11 cellular contexts compared by ENCODE assay signal in genomic region chr1:8194481-8195227, GRCh38.
DNase-seq lines count a peak whose midpoint lies in the region; FAIRE-seq and TF ChIP-seq lines count a peak whose summit lies in the region.
"Had no signal": no experiment of that assay in that cellular context is flagged by ENCODE, and none has a peak within 500 bp of the region (broad histone marks: within the 10 kb centered on the region; RNA-seq: fewer than 3 reads in every experiment).

No MANE protein-coding gene starts in this region.

- H3K4me3 ChIP-seq in GM23248 (no peak overlapping the region), ascending aorta (no peak overlapping the region), kidney (ENCODE audit: low read length in 2 of 2) (no peak overlapping the region), transverse colon (no peak overlapping the region)

- in situ Hi-C loops in GM23248 (cut with MboI), result no loop called here
- in situ Hi-C loops in transverse colon (cut with MboI; ENCODE audit: low pct_ligation_motif_present in 1 of 4, low pct_unique_long_range_greater_than_20kb in 1 of 4, low sequenced_read_pairs in 3 of 4), result no loop called here

- TF ChIP-seq EP300 in transverse colon (IDR thresholded peaks at IDR 0.05; ENCODE audit: low read depth), result no peak

- no peaks in the 10 kb centered on the region for H3K9me2 ChIP-seq in GM23248 (ENCODE audit: insufficient read depth)

- TF ChIP-seq POLR2A in transverse colon (IDR thresholded peaks at IDR 0.05), result no peak

- H3F3A ChIP-seq in GM23248 (ENCODE audit: insufficient read depth), result 0 out of 2 replicates have a peak, but pooled peaks cover 5% of the 10 kb centered on the region

- 67 to 70% methylated on average over 14 of the region's 14 CpGs for WGBS in GM23248 (ENCODE audit: low coverage in 1 of 2, low lambda C conversion rate in 2 of 2, missing lambda C conversion rate in 2 of 2), 2 experiments
- 66 to 74% methylated on average over 13 to 14 of the region's 14 CpGs for WGBS in transverse colon (ENCODE audit: low coverage in 1 of 2), 2 donors

- no peak overlapping the region for H2AFZ ChIP-seq in GM23248

- no peaks in the 10 kb centered on the region for H3K9me3 ChIP-seq in GM23248 (ENCODE audit: low read depth)
- H3K9me3 ChIP-seq in ascending aorta, result no peaks in the 10 kb centered on the region
- no peaks in the 10 kb centered on the region for H3K9me3 ChIP-seq in kidney (ENCODE audit: control insufficient read depth in 1 of 2, low read length in 2 of 2)
- H3K9me3 ChIP-seq in transverse colon, result no peaks in the 10 kb centered on the region

- H3K79me2 ChIP-seq in GM23248 (ENCODE audit: insufficient read depth), result no peaks in the 10 kb centered on the region

- peak; percentile 54 for DNase-seq in A172 (ENCODE audit: low spot score)
- peak; percentile 76 for DNase-seq in GM23248
- no peak for DNase-seq in ascending aorta (ENCODE audit: low spot score in 2 of 2)
- peak; percentile 8 for DNase-seq in kidney
- DNase-seq in activated gamma-delta T cell (lab: John Stamatoyannopoulos, UW), result no peak
- DNase-seq in ureter (ENCODE audit: low spot score), result no peak
- no peak for DNase-seq in AG08396 (ENCODE audit: low spot score)
- DNase-seq in transverse colon, result no peak
- DNase-seq: activated CD8-positive, alpha-beta memory T cell treated with anti-CD3 and anti-CD28 coated beads for 24 hours; activated naive CD8-positive, alpha-beta T cell treated with anti-CD3 and anti-CD28 coated beads, Interleukin-2, amount 50 U/mL, for 24 hours; NCI-H1417 treated with DMSO at 0.1 percent for 48 hours had no signal

- TF ChIP-seq CTCF in ascending aorta (IDR thresholded peaks at IDR 0.05) (no peak), kidney (IDR thresholded peaks at IDR 0.05; ENCODE audit: borderline replicate concordance, extremely low read depth, insufficient read depth) (no peak), transverse colon (IDR thresholded peaks at IDR 0.05) (no peak)

- H3K4me1 ChIP-seq in GM23248 (ENCODE audit: insufficient read depth), result peaks cover 29% of the 10 kb centered on the region
- peaks cover 6 to 30% of the 10 kb centered on the region in 2 donors for H3K4me1 ChIP-seq in ascending aorta
- H3K4me1 ChIP-seq in kidney (ENCODE audit: control insufficient read depth in 1 of 2, insufficient read depth in 1 of 2, low read depth in 1 of 2, low read length in 2 of 2), result no peaks in the 10 kb centered on the region
- peaks cover 7 to 18% (median 12%) of the 10 kb centered on the region in 4 donors for H3K4me1 ChIP-seq in transverse colon

- no peaks in the 10 kb centered on the region for H3K27me3 ChIP-seq in GM23248 (replicated peaks; ENCODE audit: insufficient read depth)
- no peaks in the 10 kb centered on the region for H3K27me3 ChIP-seq in ascending aorta
- no peaks in the 10 kb centered on the region for H3K27me3 ChIP-seq in transverse colon

- FAIRE-seq in kidney (lab: Jason Lieb, UNC), result no peak

- H3K27ac ChIP-seq in GM23248, result peak overlapping the region; percentile 12; the same call in 1 of the 2 replicates
- peak overlapping the region; percentile 53 to 72 for H3K27ac ChIP-seq in ascending aorta
- H3K27ac ChIP-seq in kidney (ENCODE audit: low read depth in 2 of 2, low read length in 2 of 2), result no peak overlapping the region
- H3K27ac ChIP-seq in transverse colon, result peak overlapping the region in 1 of 4 donors; percentile 10

- no peaks in the 10 kb centered on the region for H4K20me1 ChIP-seq in GM23248 (ENCODE audit: insufficient read depth)

- peak overlapping the region; percentile 13 for H3K4me2 ChIP-seq in GM23248 (ENCODE audit: unreplicated experiment)

- intact Hi-C loops in ascending aorta (cut with DNase I) (no loop called here), kidney (cut with DNase I) (no loop called here), transverse colon (cut with DNase I; ENCODE audit: low total_unique reads) (no loop called here)

- H3K36me3 ChIP-seq in GM23248 (ENCODE audit: low read depth) (no peaks in the 10 kb centered on the region), ascending aorta (no peaks in the 10 kb centered on the region), kidney (ENCODE audit: control insufficient read depth in 1 of 2, insufficient read depth in 2 of 2, low read length in 2 of 2) (no peaks in the 10 kb centered on the region), transverse colon (no peaks in the 10 kb centered on the region)

- H3K9ac ChIP-seq in GM23248 (no peak overlapping the region), kidney (ENCODE audit: low read length in 2 of 2) (no peak overlapping the region)

Comparison
In these comparisons a context has a peak if more than half of its experiments do, and no peak if none do; other contexts are left out.
1. DNase-seq: peak in A172 (single experiment), GM23248 (single experiment) and kidney (single experiment); none in ascending aorta (0 of 2), activated gamma-delta T cell (single experiment), ureter (single experiment), AG08396 (single experiment) and transverse colon (single experiment).
2. H3K27ac ChIP-seq: peak in GM23248 (single experiment) and ascending aorta (2 of 2); none in kidney (0 of 2).